Comparison of ENCODE assay signal across 16 cellular contexts in the genomic region with DNA sequence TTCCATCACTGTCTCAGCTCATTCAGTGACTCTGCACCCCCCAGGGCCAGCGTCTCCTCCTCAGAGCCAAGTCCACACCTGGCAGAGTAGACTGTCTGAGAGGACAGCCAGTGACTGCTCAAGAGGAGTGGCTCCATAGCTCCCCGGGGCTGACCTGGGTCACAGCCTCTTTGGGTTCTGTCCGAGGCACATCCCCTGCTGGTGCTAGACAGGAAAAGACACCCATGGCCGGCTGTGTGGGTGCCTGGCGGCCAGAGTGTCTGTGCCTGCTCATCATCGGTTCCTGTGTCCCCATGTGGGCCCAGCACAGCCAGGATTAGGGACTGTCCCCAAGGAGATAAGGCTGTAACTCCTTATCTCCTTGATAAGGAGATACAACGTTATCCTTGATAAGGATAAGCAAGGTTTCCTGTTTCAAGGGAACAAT. TPM values are rescaled to one million over a fixed set of nuclear protein-coding genes. Genes with fewer than 3 reads are reported as not detected.
"Had no signal": no experiment of that assay in that cellular context is flagged by ENCODE, and none has a peak within 500 bp of the region (broad histone marks: within the 10 kb centered on the region; RNA-seq: fewer than 3 reads in every experiment).

No MANE protein-coding gene starts in this region.

- H3K4me3 ChIP-seq: body of pancreas, ovary, transverse colon had no signal

- H3K27ac ChIP-seq: body of pancreas, epithelial cell of prostate, ovary, transverse colon had no signal

- H3K9me3 ChIP-seq: body of pancreas, ovary, transverse colon had no signal

- ATAC-seq: body of pancreas; stimulated activated naive B cell treated with anti-CD40 and anti-IgM and Interleukin-4, amounts not matched to agents 10 μg/mL and 1 μg/mL and 100 μg/mL, for 72 hours had no signal

- DNase-seq: activated CD4-positive, alpha-beta T cell treated with anti-CD3 and anti-CD28 coated beads, Interleukin-2, amount 10 ng/mL, durations not matched to agents 24 days and 14 days; activated naive CD4-positive, alpha-beta T cell treated with anti-CD3 and anti-CD28 coated beads, Interleukin-2, amount 10 ng/mL, durations not matched to agents 7 days and 5 days; cortex of kidney; effector memory CD4-positive, alpha-beta T cell; hypothalamus; SIG-M5; stimulated activated CD4-positive, alpha-beta T cell treated with anti-CD3 and anti-CD28 coated beads, Interleukin-1b, Interleukin-23, amount 100 ng/mL, for 48 hours; stimulated activated naive B cell treated with anti-CD40 and anti-IgM and Interleukin-4, amounts not matched to agents 10 μg/mL and 1 μg/mL and 100 μg/mL, for 72 hours; SW 1271; transverse colon had no signal

- H3K36me3 ChIP-seq: ovary, transverse colon had no signal

- H3K27me3 ChIP-seq: body of pancreas, ovary had no signal

RNA-seq across cellular contexts. Expression of a gene that starts 3.5 kb away (rescaled TPM):
- total RNA-seq: activated CD4-positive, alpha-beta T cell treated with anti-CD3 and anti-CD28 coated beads, Interleukin-2, amount 10 ng/mL, durations not matched to agents 24 days and 14 days; activated CD8-positive, alpha-beta memory T cell treated with anti-CD3 and anti-CD28 coated beads for 36 hours; activated T-helper 2 cell treated with anti-CD3 and anti-CD28 coated beads, Interferon-gamma antibody, Interleukin-2, Interleukin-4, amounts not matched to agents 10 μg/mL and 5 μg/mL and 100 μg/mL, durations not matched to agents 14 hours and 24 hours and 36 hours; subcutaneous adipose tissue; transverse colon had no signal

RNA-seq across cellular contexts. Expression of a gene that starts 6.7 kb away (rescaled TPM):
- total RNA-seq: activated CD4-positive, alpha-beta T cell treated with anti-CD3 and anti-CD28 coated beads, Interleukin-2, amount 10 ng/mL, durations not matched to agents 24 days and 14 days; activated CD8-positive, alpha-beta memory T cell treated with anti-CD3 and anti-CD28 coated beads for 36 hours; activated T-helper 2 cell treated with anti-CD3 and anti-CD28 coated beads, Interferon-gamma antibody, Interleukin-2, Interleukin-4, amounts not matched to agents 10 μg/mL and 5 μg/mL and 100 μg/mL, durations not matched to agents 14 hours and 24 hours and 36 hours; subcutaneous adipose tissue had no signal

RNA-seq across cellular contexts. Expression of a gene that starts 34.0 kb away (rescaled TPM):
- total RNA-seq: activated CD4-positive, alpha-beta T cell treated with anti-CD3 and anti-CD28 coated beads, Interleukin-2, amount 10 ng/mL, durations not matched to agents 24 days and 14 days; activated CD8-positive, alpha-beta memory T cell treated with anti-CD3 and anti-CD28 coated beads for 36 hours; activated T-helper 2 cell treated with anti-CD3 and anti-CD28 coated beads, Interferon-gamma antibody, Interleukin-2, Interleukin-4, amounts not matched to agents 10 μg/mL and 5 μg/mL and 100 μg/mL, durations not matched to agents 14 hours and 24 hours and 36 hours had no signal
